In genomic region chr5:76482961-76483360, GRCh38 we compare ENCODE assay signal across 1 cellular context.
TF ChIP-seq lines count a peak whose summit lies in the region.

No MANE protein-coding gene starts in this region.

TF ChIP-seq in WTC11, 78 proteins besides CTCF, POLR2A, EP300 and RAD21 (continued from another document):
- TF ChIP-seq AFF4 (CRISPR knock-in tag; IDR thresholded peaks at IDR 0.05; ENCODE audit: borderline replicate concordance), result no peak
- no peak for TF ChIP-seq USF2 (CRISPR knock-in tag; IDR thresholded peaks at IDR 0.05)
- no peak for TF ChIP-seq NFE2L1 (CRISPR knock-in tag; IDR thresholded peaks at IDR 0.05)
TF ChIP-seq in WTC11: peak in this region for 0.
